Comparison of ENCODE assay signal across 20 cellular contexts in the genomic region with DNA sequence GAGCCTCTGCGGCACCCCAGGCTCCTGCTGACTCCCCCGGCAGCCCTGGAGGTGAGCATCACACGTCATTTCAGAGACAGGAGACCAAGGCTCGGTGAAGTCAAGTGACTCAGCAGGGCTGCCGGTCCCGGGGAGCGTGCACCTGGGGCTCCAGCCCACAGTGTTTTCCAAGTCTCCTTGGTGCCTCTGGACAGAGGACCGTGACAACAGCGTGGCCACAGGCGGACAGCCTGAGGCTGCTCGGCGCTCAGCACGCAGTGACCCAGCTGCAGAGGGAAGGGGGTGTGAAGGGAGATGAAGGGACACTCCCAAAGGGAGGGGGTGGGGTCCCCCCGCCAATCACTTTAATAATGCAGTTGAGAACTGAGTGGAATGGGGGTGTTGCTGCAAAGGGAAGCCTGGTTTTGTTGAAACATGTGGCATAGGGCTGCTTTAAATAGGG. TPM values are rescaled to one million over a fixed set of nuclear protein-coding genes. Genes with fewer than 3 reads are reported as not detected.
DNase-seq lines count a peak whose midpoint lies in the region; ATAC-seq and TF ChIP-seq lines count a peak whose summit lies in the region.
"Had no signal": no experiment of that assay in that cellular context is flagged by ENCODE, and none has a peak within 500 bp of the region (broad histone marks: within the 10 kb centered on the region; RNA-seq: fewer than 3 reads in every experiment).

No MANE protein-coding gene starts in this region.

- H3K9ac ChIP-seq in endodermal cell (ENCODE audit: extremely low read depth, low read length, poor library complexity, severe bottlenecking), result no peak overlapping the region
- H3K9ac ChIP-seq: GM23248 had no signal

- H3K9me3 Mint-ChIP-seq in endodermal cell, result peaks cover 19% of the 10 kb centered on the region
- H3K9me3 Mint-ChIP-seq in stimulated activated effector memory CD8-positive, alpha-beta T cell treated with anti-CD3 and anti-CD28 coated beads, Interleukin-12 subunit alpha, Interleukin-12 subunit beta, amount 100 ng/mL, for 72 hours, result peaks cover 11% of the 10 kb centered on the region

- CTCF ChIA-PET in HEK293 (lab: Yijun Ruan, JAX), result interaction anchor here (1.1 to 1.2 kb wide), 2 partner anchors 25 to 174 kb away, joined by 3 to 7 read pairs; no protein-coding TSS in a partner anchor

- TF ChIP-seq POLR2A in GM18505 (IDR thresholded peaks at IDR 0.05; ENCODE audit: borderline replicate concordance, extremely low read depth, insufficient read depth, insufficient read length) (no peak), heart left ventricle (IDR thresholded peaks at IDR 0.05) (no peak)

- no peak overlapping the region for H3K27ac ChIP-seq in HEK293 (ENCODE audit: extremely low read depth, low read depth, low read length)
- H3K27ac ChIP-seq in endodermal cell (ENCODE audit: low read depth, low read length), result no peak overlapping the region
- H3K27ac ChIP-seq in heart left ventricle, result no peak overlapping the region
- H3K27ac ChIP-seq: GM23248, SJSA1 had no signal

- H3K27me3 ChIP-seq in endodermal cell (ENCODE audit: control insufficient read depth, insufficient read depth, low read length, poor library complexity, severe bottlenecking) (no peaks in the 10 kb centered on the region), heart left ventricle (peaks cover 0 to 9% (median 0%) of the 10 kb centered on the region in 9 donors)
- H3K27me3 ChIP-seq: BE2C had no signal

- no peak overlapping the region for H3K4me3 Mint-ChIP-seq in endodermal cell
- no peak overlapping the region for H3K4me3 Mint-ChIP-seq in stimulated activated effector memory CD8-positive, alpha-beta T cell treated with anti-CD3 and anti-CD28 coated beads, Interleukin-12 subunit alpha, Interleukin-12 subunit beta, amount 100 ng/mL, for 72 hours
- H3K4me3 Mint-ChIP-seq: CD4-positive, alpha-beta T cell had no signal

- no peaks in the 10 kb centered on the region for H3K36me3 Mint-ChIP-seq in endodermal cell (ENCODE audit: low read depth)
- H3K36me3 Mint-ChIP-seq in stimulated activated effector memory CD8-positive, alpha-beta T cell treated with anti-CD3 and anti-CD28 coated beads, Interleukin-12 subunit alpha, Interleukin-12 subunit beta, amount 100 ng/mL, for 72 hours, result no peaks in the 10 kb centered on the region

- no peaks in the 10 kb centered on the region for H3K4me1 Mint-ChIP-seq in endodermal cell
- no peaks in the 10 kb centered on the region for H3K4me1 Mint-ChIP-seq in stimulated activated effector memory CD8-positive, alpha-beta T cell treated with anti-CD3 and anti-CD28 coated beads, Interleukin-12 subunit alpha, Interleukin-12 subunit beta, amount 100 ng/mL, for 72 hours

- ATAC-seq in stimulated activated effector memory CD8-positive, alpha-beta T cell treated with anti-CD3 and anti-CD28 coated beads, Interleukin-12 subunit alpha, Interleukin-12 subunit beta, amount 100 ng/mL, for 72 hours, result peak; percentile 16
- no peak for ATAC-seq in GM18505 (IDR thresholded peaks at IDR 0.05; ENCODE audit: unreplicated experiment)
- ATAC-seq in HG03280 (IDR thresholded peaks at IDR 0.05; ENCODE audit: unreplicated experiment), result no peak
- no peak for ATAC-seq in heart left ventricle
- ATAC-seq: HCT116, HepG2 had no signal

- H3K4me3 ChIP-seq in HEK293 (ENCODE audit: low read depth, low read length) (no peak overlapping the region), endodermal cell (ENCODE audit: low read length) (no peak overlapping the region), heart left ventricle (no peak overlapping the region)
- H3K4me3 ChIP-seq: GM23248, MG63, SJSA1 had no signal

- H3K36me3 ChIP-seq in HEK293 (ENCODE audit: control insufficient read depth in 2 of 2, insufficient read depth in 1 of 2, low read length in 2 of 2), result no peaks in the 10 kb centered on the region
- no peaks in the 10 kb centered on the region for H3K36me3 ChIP-seq in endodermal cell (ENCODE audit: control insufficient read depth, insufficient read depth, low read length)
- no peaks in the 10 kb centered on the region for H3K36me3 ChIP-seq in heart left ventricle
- H3K36me3 ChIP-seq: BE2C, MG63, SJSA1 had no signal

- no peak overlapping the region for H3K27ac Mint-ChIP-seq in endodermal cell
- no peak overlapping the region for H3K27ac Mint-ChIP-seq in stimulated activated effector memory CD8-positive, alpha-beta T cell treated with anti-CD3 and anti-CD28 coated beads, Interleukin-12 subunit alpha, Interleukin-12 subunit beta, amount 100 ng/mL, for 72 hours
- H3K27ac Mint-ChIP-seq: CD4-positive, alpha-beta T cell had no signal

- TF ChIP-seq CTCF in HEK293 (tag by site-specific recombination; IDR thresholded peaks at IDR 0.05), result no peak
- no peak for TF ChIP-seq CTCF in endodermal cell (conservative IDR thresholded peaks at IDR 0.05)
- no peak for TF ChIP-seq CTCF in heart left ventricle (IDR thresholded peaks at IDR 0.05)

- H3K27me3 Mint-ChIP-seq in endodermal cell (ENCODE audit: insufficient read depth), result peaks cover 41% of the 10 kb centered on the region

- DNase-seq in RPMI7951 (ENCODE audit: low read depth) (peak; percentile 8), endodermal cell (peak; percentile 44), heart left ventricle (no peak)
- DNase-seq in stimulated activated effector memory CD8-positive, alpha-beta T cell treated with anti-CD3 and anti-CD28 coated beads, Interleukin-12 subunit alpha, Interleukin-12 subunit beta, amount 100 ng/mL, for 72 hours (ENCODE audit: low spot score in 2 of 2), result no peak
- DNase-seq: BE2C; CD4-positive, alpha-beta T cell; GM23248; MG63; NCI-H1092 treated with DMSO at 0.1 percent for 48 hours; NCI-H187 treated with DMSO at 0.1 percent for 48 hours; NCI-H446 treated with DMSO at 0.1 percent for 48 hours; NK-92 treated with Interleukin-12 subunit alpha and Interleukin-12 subunit beta, amount 100 ng/mL, for 24 hours had no signal

- H3K4me1 ChIP-seq in HEK293 (ENCODE audit: control insufficient read depth, insufficient read depth, low read length), result no peaks in the 10 kb centered on the region
- no peaks in the 10 kb centered on the region for H3K4me1 ChIP-seq in endodermal cell (ENCODE audit: control insufficient read depth, insufficient read depth, low read length)
- no peaks in the 10 kb centered on the region for H3K4me1 ChIP-seq in heart left ventricle
- H3K4me1 ChIP-seq: BE2C, SJSA1 had no signal

- 83 to 88% methylated on average over 5 to 14 of the region's 14 CpGs for WGBS in endodermal cell (ENCODE audit: insufficient coverage in 1 of 2, insufficient read length in 1 of 2), 2 experiments
- WGBS in heart left ventricle, 4 donors, result 55 to 79% (median 67%) methylated on average over 13 to 14 of the region's 14 CpGs

- intact Hi-C loops in heart left ventricle (cut with DNase I), result loop anchor here in 2 of 10 donors (5.0 to 10.0 kb wide), 2 partner anchors 251 to 384 kb away; a partner anchor contains a TSS

- no peaks in the 10 kb centered on the region for H3K9me3 ChIP-seq in HEK293 (ENCODE audit: control insufficient read depth, insufficient read depth, low read depth, low read length)
- H3K9me3 ChIP-seq in endodermal cell (ENCODE audit: control insufficient read depth, low read length), result peaks cover 20% of the 10 kb centered on the region
- peaks cover 0 to 16% (median 9%) of the 10 kb centered on the region in 12 donors for H3K9me3 ChIP-seq in heart left ventricle
- H3K9me3 ChIP-seq: BE2C, SJSA1 had no signal

- POLR2A ChIA-PET in HEK293 (lab: Yijun Ruan, JAX), result no interaction called here

TF ChIP-seq in HEK293, 187 proteins besides CTCF, POLR2A, EP300 and RAD21 (continues in another document):
- TF ChIP-seq WT1 (tag by site-specific recombination; IDR thresholded peaks at IDR 0.05), result no peak
- TF ChIP-seq ZIC2 (tag by site-specific recombination; IDR thresholded peaks at IDR 0.05), result peak; percentile 69

RNA-seq across cellular contexts. Expression of a gene that starts 17.5 kb away (rescaled TPM):
- total RNA-seq in RPMI7951 (2014; rRNA removed; shearing (Covaris generic)), result not detected in 2 replicates
- total RNA-seq in endodermal cell (not detected), heart left ventricle (not detected)
- not detected for polyA plus RNA-seq in endodermal cell (2013, experiment 1 of 2)
- not detected for polyA plus RNA-seq in endodermal cell (2013, experiment 2 of 2)
- polyA plus RNA-seq in heart left ventricle, result not detected
- total RNA-seq: CD4-positive, alpha-beta T cell; GM23248; OCI-LY7; SJSA1 had no signal
- polyA plus RNA-seq: AG04450, GM23248 had no signal

RNA-seq across cellular contexts. Expression of a gene that starts 20.2 kb away (rescaled TPM):
- total RNA-seq in RPMI7951 (2014; rRNA removed; shearing (Covaris generic)), result 39.0 and 53.5 TPM in 2 replicates
- 10 to 100 TPM; 12.1 to 13.7 TPM for total RNA-seq in endodermal cell
- polyA plus RNA-seq in endodermal cell (2013, experiment 1 of 2), result 5.6 TPM
- 4.8 TPM for polyA plus RNA-seq in endodermal cell (2013, experiment 2 of 2)
- 10 to 100 TPM; 18.7 to 43.8 (median 29.5) TPM for total RNA-seq in heart left ventricle
- 10 to 100 TPM; 47.7 to 49.7 TPM for polyA plus RNA-seq in heart left ventricle

RNA-seq across cellular contexts. Expression of a gene that starts 37.0 kb away (rescaled TPM):
- not detected in 2 replicates for total RNA-seq in RPMI7951 (2014; rRNA removed; shearing (Covaris generic))
- 1 to 10 TPM; 2.3 to 7.0 TPM for total RNA-seq in endodermal cell
- 48.9 TPM for polyA plus RNA-seq in endodermal cell (2013, experiment 1 of 2)
- 53.8 TPM for polyA plus RNA-seq in endodermal cell (2013, experiment 2 of 2)
- total RNA-seq in heart left ventricle, result 1 to 10 TPM in 4 of 9 donors, under 1 TPM in 5; 0.35 to 2.4 (median 0.87) TPM
- polyA plus RNA-seq in heart left ventricle, result 1 to 10 TPM in 1 of 2 donors, under 1 TPM in 1; 0.97 to 1.0 TPM
- total RNA-seq: CD4-positive, alpha-beta T cell; GM23248; HepG2; SJSA1 had no signal
- polyA plus RNA-seq: AG04450, GM23248, HepG2 had no signal

RNA-seq across cellular contexts. Expression of a gene that starts 54.5 kb away (rescaled TPM):
- total RNA-seq in RPMI7951 (2014; rRNA removed; shearing (Covaris generic)), result 1.3 TPM in 1 of 2 replicates, not detected in the other
- total RNA-seq in endodermal cell, result 1 to 10 TPM; 8.3 to 9.5 TPM
- 1.7 TPM for polyA plus RNA-seq in endodermal cell (2013, experiment 1 of 2)
- 2.4 TPM for polyA plus RNA-seq in endodermal cell (2013, experiment 2 of 2)
- total RNA-seq in heart left ventricle, result 1 to 10 TPM in 6 of 9 donors, under 1 TPM in 3; 0.51 to 6.4 (median 1.6) TPM
- polyA plus RNA-seq in heart left ventricle, result 1 to 10 TPM; 1.1 to 3.0 TPM
- total RNA-seq: GM23248, HepG2, SJSA1 had no signal
- polyA plus RNA-seq: HepG2 had no signal

RNA-seq across cellular contexts. Expression of a gene that starts 54.9 kb away (rescaled TPM):
- total RNA-seq in RPMI7951 (2014; rRNA removed; shearing (Covaris generic)), result 36.9 and 75.3 TPM in 2 replicates
- total RNA-seq in endodermal cell (100 to 1,000 TPM; 119 to 123 TPM), heart left ventricle (100 to 1,000 TPM in 4 of 9 donors, 10 to 100 TPM in 5; 72.8 to 138 (median 91.1) TPM)
- 88.6 TPM for polyA plus RNA-seq in endodermal cell (2013, experiment 1 of 2)
- polyA plus RNA-seq in endodermal cell (2013, experiment 2 of 2), result 88.0 TPM
- 100 to 1,000 TPM in 1 of 2 donors, 10 to 100 TPM in 1; 95.3 to 108 TPM for polyA plus RNA-seq in heart left ventricle
- total RNA-seq: HepG2 had no signal
- polyA plus RNA-seq: HepG2 had no signal

Comparison
In these comparisons a context has a peak if more than half of its experiments do, and no peak if none do; other contexts are left out.
1. DNase-seq: peak in RPMI7951 (single experiment) and endodermal cell (single experiment); none in stimulated activated effector memory CD8-positive, alpha-beta T cell treated with anti-CD3 and anti-CD28 coated beads, Interleukin-12 subunit alpha, Interleukin-12 subunit beta, amount 100 ng/mL, for 72 hours (0 of 2) and heart left ventricle (0 of 5).